In genomic region chrX:18160369-18160768, GRCh38 we compare ENCODE assay signal across 27 cellular contexts.
"Had no signal": no experiment of that assay in that cellular context is flagged by ENCODE, and none has a peak within 500 bp of the region (broad histone marks: within the 10 kb centered on the region; RNA-seq: fewer than 3 reads in every experiment).

No MANE protein-coding gene starts in this region.

- DNase-seq: activated CD4-positive, alpha-beta memory T cell treated with anti-CD3 and anti-CD28 coated beads, Interleukin-2, amount 10 ng/mL, durations not matched to agents 7 days and 5 days; activated CD4-positive, alpha-beta T cell treated with anti-CD3 and anti-CD28 coated beads for 1 hour; activated CD4-positive, alpha-beta T cell treated with anti-CD3 and anti-CD28 coated beads, Interleukin-2, amount 10 ng/mL, durations not matched to agents 7 days and 5 days; activated CD8-positive, alpha-beta memory T cell treated with anti-CD3 and anti-CD28 coated beads, Interleukin-2, amount 50 U/mL, for 48 hours; activated gamma-delta T cell; activated naive CD4-positive, alpha-beta T cell treated with anti-CD3 and anti-CD28 coated beads, Interleukin-2, amount 10 ng/mL, durations not matched to agents 7 days and 5 days; activated naive CD8-positive, alpha-beta T cell treated with anti-CD3 and anti-CD28 coated beads, Interleukin-2, amount 10 ng/mL, durations not matched to agents 7 days and 5 days; activated T-cell treated with anti-CD3 and anti-CD28 coated beads, Interleukin-2, amount 50 U/mL, for 24 hours; brain microvascular endothelial cell; cortex of kidney; effector memory CD8-positive, alpha-beta T cell; erythroblast; gastrocnemius medialis; islet precursor cell; mammary epithelial cell; ovary; sigmoid colon; stimulated activated CD4-positive, alpha-beta T cell treated with anti-CD3 and anti-CD28 coated beads, Interleukin-15, amount 100 ng/mL, for 24 hours; stimulated activated CD4-positive, alpha-beta T cell treated with anti-CD3 and anti-CD28 coated beads, Interleukin-2, amount 100 ng/mL, for 24 hours; stimulated activated naive B cell treated with anti-CD40 and anti-IgM and Interleukin-4, amounts not matched to agents 10 μg/mL and 1 μg/mL and 100 μg/mL, for 72 hours; T-helper 9 cell had no signal

- H3K27me3 ChIP-seq: brain microvascular endothelial cell, gastrocnemius medialis, hepatocyte, neutrophil, ovary, sigmoid colon, suprapubic skin, tibial nerve had no signal

- H3K4me3 ChIP-seq: gastrocnemius medialis, hepatocyte, ovary, prostate gland, sigmoid colon, smooth muscle cell, suprapubic skin, tibial nerve had no signal

- H2AFZ ChIP-seq: hepatocyte had no signal

- H3K4me1 ChIP-seq: gastrocnemius medialis, prostate gland, sigmoid colon, suprapubic skin, tibial nerve had no signal

- H3K79me2 ChIP-seq: hepatocyte had no signal

- H3K36me3 ChIP-seq: brain microvascular endothelial cell, gastrocnemius medialis, neutrophil, ovary, prostate gland, sigmoid colon, suprapubic skin, tibial nerve had no signal

- H3K9me3 ChIP-seq: gastrocnemius medialis, neutrophil, ovary, prostate gland, sigmoid colon, suprapubic skin, tibial nerve had no signal

- H3K4me2 ChIP-seq: hepatocyte, smooth muscle cell had no signal

- H3K27ac ChIP-seq: brain microvascular endothelial cell, gastrocnemius medialis, hepatocyte, neutrophil, ovary, prostate gland, sigmoid colon, suprapubic skin, tibial nerve had no signal
